ENCODE assay signal across 8 cellular contexts in genomic region chr7:135662373-135663114, GRCh38. TPM values are rescaled to one million over a fixed set of nuclear protein-coding genes. Genes with fewer than 3 reads are reported as not detected.
DNase-seq lines count a peak whose midpoint lies in the region; ATAC-seq and TF ChIP-seq lines count a peak whose summit lies in the region.

Gene STMP1 (plus strand): TSS chr7:135662514.

- H3K27ac ChIP-seq in suprapubic skin, result peak within 1 kb of the TSS; percentile 97

- H3K4me3 ChIP-seq in GM12864 (ENCODE audit: low read depth, low read length) (peak within 1 kb of the TSS; percentile 76), suprapubic skin (peak within 1 kb of the TSS; percentile 98)

- no peaks in the 10 kb centered on the region for H3K27me3 ChIP-seq in suprapubic skin

- TF ChIP-seq CTCF in GM12864 (IDR thresholded peaks at IDR 0.05; ENCODE audit: low read depth, low read length, missing control alignments), result peak; percentile 56
- peak; percentile 65 to 87 for TF ChIP-seq CTCF in suprapubic skin (IDR thresholded peaks at IDR 0.05)

- no peaks in the 10 kb centered on the region for H3K36me3 ChIP-seq in suprapubic skin

- H3K36me3 Mint-ChIP-seq in activated naive CD4-positive, alpha-beta T cell treated with anti-CD3 and anti-CD28 coated beads, Interleukin-2, amount 50 U/mL, for 24 hours, result peaks cover 8% of the 10 kb centered on the region

- H3K4me1 ChIP-seq in suprapubic skin, result peaks cover 19% of the 10 kb centered on the region

- no peaks in the 10 kb centered on the region for H3K27me3 Mint-ChIP-seq in activated naive CD4-positive, alpha-beta T cell treated with anti-CD3 and anti-CD28 coated beads, Interleukin-2, amount 50 U/mL, for 24 hours

- peak within 1 kb of the TSS; percentile 99 for H3K4me3 Mint-ChIP-seq in activated naive CD4-positive, alpha-beta T cell treated with anti-CD3 and anti-CD28 coated beads, Interleukin-2, amount 50 U/mL, for 24 hours

- DNase-seq in GM12864 (ENCODE audit: low read depth) (peak; percentile 87), NCI-H1048 (lab: John Stamatoyannopoulos, UW) (peak; percentile 81), globus pallidus (ENCODE audit: low spot score) (peak; percentile 92), occipital lobe (lab: John Stamatoyannopoulos, UW) (peak; percentile 85), suprapubic skin (ENCODE audit: low spot score in 2 of 2) (peak; percentile 98 to 99)

- ATAC-seq in HG02588 (IDR thresholded peaks at IDR 0.05; ENCODE audit: unreplicated experiment) (peak; percentile 97), SK-N-SH treated with all-trans-retinoic acid at 6 μM for 48 hours (peak; percentile 92)

- under 1% methylated on average over 34 of the region's 60 CpGs for WGBS in suprapubic skin

- peaks cover 41% of the 10 kb centered on the region for H3K4me1 Mint-ChIP-seq in activated naive CD4-positive, alpha-beta T cell treated with anti-CD3 and anti-CD28 coated beads, Interleukin-2, amount 50 U/mL, for 24 hours

- peak; percentile 16 to 87 for TF ChIP-seq POLR2A in suprapubic skin (IDR thresholded peaks at IDR 0.05)

- no peaks in the 10 kb centered on the region for H3K9me3 ChIP-seq in suprapubic skin

- TF ChIP-seq EP300 in suprapubic skin (IDR thresholded peaks at IDR 0.05), result no peak

- peak within 1 kb of the TSS; percentile 100 for H3K27ac Mint-ChIP-seq in activated naive CD4-positive, alpha-beta T cell treated with anti-CD3 and anti-CD28 coated beads, Interleukin-2, amount 50 U/mL, for 24 hours

- no peaks in the 10 kb centered on the region for H3K9me3 Mint-ChIP-seq in activated naive CD4-positive, alpha-beta T cell treated with anti-CD3 and anti-CD28 coated beads, Interleukin-2, amount 50 U/mL, for 24 hours

TF ChIP-seq in SK-N-SH treated with all-trans-retinoic acid at 6 μM for 48 hours, 23 proteins besides CTCF, POLR2A, EP300 and RAD21:
- TF ChIP-seq ZNF565 (CRISPR knock-in tag; conservative IDR thresholded peaks at IDR 0.05; ENCODE audit: low read depth) (peak; percentile 33; the same call in 1 of the 2 replicates), TOX (CRISPR knock-in tag; IDR thresholded peaks at IDR 0.05; ENCODE audit: borderline replicate concordance) (no peak), ZFP30 (CRISPR knock-in tag; IDR thresholded peaks at IDR 0.05) (0 out of 2 replicates have a peak, but pooled peaks have one; percentile 1), CSRNP3 (CRISPR knock-in tag; IDR thresholded peaks at IDR 0.05) (no peak), POU6F1 (CRISPR knock-in tag; IDR thresholded peaks at IDR 0.05; ENCODE audit: borderline replicate concordance, low read depth) (0 out of 2 replicates have a peak, but pooled peaks have one; percentile 21)

RNA-seq across cellular contexts. Expression of gene STMP1, which starts in this region (rescaled TPM):
- 24.2 TPM for total RNA-seq in occipital lobe
- 10 to 100 TPM; 15.0 to 24.7 (median 16.3) TPM for total RNA-seq in suprapubic skin

Comparison
In these comparisons a context has a peak if more than half of its experiments do, and no peak if none do; other contexts are left out.
1. Peak in every context shown above with its lines: DNase-seq, ATAC-seq, H3K4me3 ChIP-seq and H3K27ac ChIP-seq.